19 cellular contexts compared by ENCODE assay signal in genomic region chr12:32493282-32493681, GRCh38.
"Had no signal": no experiment of that assay in that cellular context is flagged by ENCODE, and none has a peak within 500 bp of the region (broad histone marks: within the 10 kb centered on the region; RNA-seq: fewer than 3 reads in every experiment).

No MANE protein-coding gene starts in this region.

- H3K27me3 ChIP-seq: gastroesophageal sphincter, heart left ventricle, testis had no signal

- H3K36me3 Mint-ChIP-seq: activated naive CD4-positive, alpha-beta T cell treated with anti-CD3 and anti-CD28 coated beads, Interleukin-2, amount 10 ng/mL, durations not matched to agents 7 days and 5 days; brain had no signal

- H3K4me3 Mint-ChIP-seq: activated naive CD4-positive, alpha-beta T cell treated with anti-CD3 and anti-CD28 coated beads, Interleukin-2, amount 10 ng/mL, durations not matched to agents 7 days and 5 days; activated naive CD8-positive, alpha-beta T cell treated with anti-CD3 and anti-CD28 coated beads, Interleukin-2, amount 50 U/mL, for 24 hours; activated T-cell treated with anti-CD3 and anti-CD28 coated beads, Interleukin-2, amount 50 U/mL, for 4 hours; brain; central memory CD8-positive, alpha-beta T cell; T-helper 1 cell treated with Interleukin-12 subunit alpha and Interleukin-12 subunit beta and Interleukin-4 antibody, amounts not matched to agents 30 μg/mL and 1 μg/mL, for 36 hours; type B pancreatic cell had no signal

- H3K9me3 Mint-ChIP-seq: activated naive CD4-positive, alpha-beta T cell treated with anti-CD3 and anti-CD28 coated beads, Interleukin-2, amount 10 ng/mL, durations not matched to agents 7 days and 5 days; activated naive CD8-positive, alpha-beta T cell treated with anti-CD3 and anti-CD28 coated beads, Interleukin-2, amount 50 U/mL, for 24 hours; activated T-cell treated with anti-CD3 and anti-CD28 coated beads, Interleukin-2, amount 50 U/mL, for 4 hours; brain; central memory CD8-positive, alpha-beta T cell; T-helper 1 cell treated with Interleukin-12 subunit alpha and Interleukin-12 subunit beta and Interleukin-4 antibody, amounts not matched to agents 30 μg/mL and 1 μg/mL, for 36 hours; type B pancreatic cell had no signal

- H3K36me3 ChIP-seq: gastroesophageal sphincter, heart left ventricle had no signal

- H3K27me3 Mint-ChIP-seq: activated naive CD4-positive, alpha-beta T cell treated with anti-CD3 and anti-CD28 coated beads, Interleukin-2, amount 10 ng/mL, durations not matched to agents 7 days and 5 days; activated naive CD8-positive, alpha-beta T cell treated with anti-CD3 and anti-CD28 coated beads, Interleukin-2, amount 50 U/mL, for 24 hours; brain; central memory CD8-positive, alpha-beta T cell; type B pancreatic cell had no signal

- H3K4me3 ChIP-seq: gastroesophageal sphincter, heart left ventricle, smooth muscle cell, testis had no signal

- ATAC-seq: activated CD4-positive, CD25-positive, alpha-beta regulatory T cell treated with anti-CD3 and anti-CD28 coated beads, Interleukin-2, amount 50 U/mL, for 24 hours; activated naive CD8-positive, alpha-beta T cell treated with anti-CD3 and anti-CD28 coated beads, Interleukin-2, amount 50 U/mL, for 24 hours; activated T-cell treated with anti-CD3 and anti-CD28 coated beads, Interleukin-2, amount 50 U/mL, for 4 hours; gastroesophageal sphincter; heart left ventricle; left cardiac atrium; sciatic nerve had no signal

- H3K4me1 Mint-ChIP-seq: activated naive CD4-positive, alpha-beta T cell treated with anti-CD3 and anti-CD28 coated beads, Interleukin-2, amount 10 ng/mL, durations not matched to agents 7 days and 5 days; central memory CD8-positive, alpha-beta T cell had no signal

- DNase-seq: activated CD4-positive, alpha-beta T cell treated with anti-CD3 and anti-CD28 coated beads, Interleukin-2, amount 50 U/mL, for 1 hour; activated CD8-positive, alpha-beta memory T cell treated with anti-CD3 and anti-CD28 coated beads, Interleukin-2, amount 50 U/mL, for 4 hours; activated naive CD4-positive, alpha-beta T cell treated with anti-CD3 and anti-CD28 coated beads, Interleukin-2, amount 10 ng/mL, durations not matched to agents 7 days and 5 days; activated naive CD8-positive, alpha-beta T cell treated with anti-CD3 and anti-CD28 coated beads, Interleukin-2, amount 50 U/mL, for 24 hours; activated T-cell treated with anti-CD3 and anti-CD28 coated beads, Interleukin-2, amount 50 U/mL, for 4 hours; anterior cingulate cortex; cortex of kidney; heart left ventricle; left cardiac atrium; stimulated activated CD4-positive, alpha-beta T cell treated with anti-CD3 and anti-CD28 coated beads, Interleukin-4, amount 100 ng/mL, for 1 hour; testis had no signal

- H3K27ac ChIP-seq: gastroesophageal sphincter, heart left ventricle, testis had no signal

- H3K9me3 ChIP-seq: gastroesophageal sphincter, heart left ventricle, testis had no signal

- H3K27ac Mint-ChIP-seq: activated naive CD4-positive, alpha-beta T cell treated with anti-CD3 and anti-CD28 coated beads, Interleukin-2, amount 10 ng/mL, durations not matched to agents 7 days and 5 days; activated naive CD8-positive, alpha-beta T cell treated with anti-CD3 and anti-CD28 coated beads, Interleukin-2, amount 50 U/mL, for 24 hours; brain; T-helper 1 cell treated with Interleukin-12 subunit alpha and Interleukin-12 subunit beta and Interleukin-4 antibody, amounts not matched to agents 30 μg/mL and 1 μg/mL, for 36 hours; type B pancreatic cell had no signal
